In the genomic region with DNA sequence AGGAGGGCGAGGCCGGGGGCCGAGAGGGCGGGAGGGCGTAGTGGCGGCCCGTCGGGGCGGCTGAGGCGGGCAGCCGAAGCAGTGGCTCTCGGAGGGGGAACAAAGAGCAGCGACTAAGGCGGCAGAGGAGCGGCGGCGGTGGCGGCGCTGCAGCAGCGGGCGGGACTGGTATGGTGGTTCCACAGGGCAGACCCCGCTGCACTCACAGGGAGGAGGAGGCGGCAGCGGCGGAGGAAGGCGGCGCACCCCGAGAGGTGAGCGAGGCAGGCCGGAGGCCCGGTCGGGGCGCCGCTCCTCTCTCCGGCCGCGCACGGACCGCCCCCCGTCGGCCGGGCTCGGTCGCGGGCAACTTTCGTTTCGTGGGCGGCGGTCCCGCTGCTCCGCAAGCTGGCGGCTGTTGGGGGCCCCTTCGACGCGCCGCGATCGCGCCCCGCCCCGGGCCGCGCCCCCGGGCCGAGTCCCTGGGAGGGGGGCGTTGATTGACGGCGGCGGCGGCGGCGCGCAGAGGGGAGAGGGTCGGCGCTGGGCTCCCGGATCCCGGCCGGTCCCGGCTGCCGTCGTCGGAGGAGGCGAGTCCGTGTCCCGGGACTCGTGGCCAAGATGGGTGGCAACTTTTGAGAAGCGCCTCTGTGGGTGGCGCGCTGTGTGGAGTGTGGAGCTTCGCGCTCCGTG, we compare ENCODE assay signal across 8 cellular contexts. TPM values are rescaled to one million over a fixed set of nuclear protein-coding genes. Genes with fewer than 3 reads are reported as not detected.
DNase-seq lines count a peak whose midpoint lies in the region; ATAC-seq and TF ChIP-seq lines count a peak whose summit lies in the region.

No MANE protein-coding gene starts in this region.

- H3K9me3 ChIP-seq in T-helper 17 cell (ENCODE audit: control insufficient read depth, low read length, poor library complexity, severe bottlenecking): no peaks in the 10 kb centered on the region
- H3K9me3 ChIP-seq in breast epithelium: no peaks in the 10 kb centered on the region

- H3K36me3 Mint-ChIP-seq in T-helper 17 cell (ENCODE audit: low read depth): peaks cover 8% of the 10 kb centered on the region

- H3K4me3 Mint-ChIP-seq in T-helper 17 cell: peak overlapping the region; percentile 98

- peaks cover 25% of the 10 kb centered on the region for H3K4me1 Mint-ChIP-seq in T-helper 17 cell

- intact Hi-C loops in breast epithelium (cut with DNase I; ENCODE audit: low total_unique reads): no loop called here

- H3K36me3 ChIP-seq in breast epithelium: no peaks in the 10 kb centered on the region

- peak overlapping the region; percentile 89 to 93 for H3K27ac ChIP-seq in breast epithelium

- ATAC-seq in GM18907 (IDR thresholded peaks at IDR 0.05; ENCODE audit: unreplicated experiment) (peak; percentile 38), HG03108 (IDR thresholded peaks at IDR 0.05; ENCODE audit: unreplicated experiment) (peak; percentile 29), T-helper 17 cell (peak; percentile 63)

- H3K4me3 ChIP-seq in AG10803 (ENCODE audit: low read length) (peak overlapping the region; percentile 76), breast epithelium (peak overlapping the region; percentile 69 to 84 (median 78))

- TF ChIP-seq POLR2A in breast epithelium (IDR thresholded peaks at IDR 0.05): no peak

- no peaks in the 10 kb centered on the region for H3K27me3 Mint-ChIP-seq in T-helper 17 cell

- H3K27ac Mint-ChIP-seq in T-helper 17 cell: peak overlapping the region; percentile 92

- no peaks in the 10 kb centered on the region for H3K27me3 ChIP-seq in breast epithelium

- peaks cover 0 to 14% of the 10 kb centered on the region in 2 donors for H3K4me1 ChIP-seq in breast epithelium

- peak; percentile 26 for DNase-seq in AG10803 (ENCODE audit: low read depth)
- peak in 2 of 3 donors; percentile 49 to 55 for DNase-seq in T-helper 17 cell
- DNase-seq in breast epithelium (ENCODE audit: low spot score in 2 of 2): peak; percentile 26 to 54
- DNase-seq in iris pigment epithelial cell (ENCODE audit: low read depth): peak; percentile 32
- peak; percentile 6 to 14 for DNase-seq in stimulated activated CD4-positive, alpha-beta T cell treated with anti-CD3 and anti-CD28 coated beads, Interleukin-12 subunit alpha, Interleukin-12 subunit beta, amount 100 ng/mL, for 24 hours (ENCODE audit: low read depth in 2 of 2)
- no peak for DNase-seq in amniotic stem cell (lab: John Stamatoyannopoulos, UW)

- TF ChIP-seq CTCF in AG10803 (conservative IDR thresholded peaks at IDR 0.05; ENCODE audit: low read length): no peak
- TF ChIP-seq CTCF in breast epithelium (IDR thresholded peaks at IDR 0.05): no peak

RNA-seq across cellular contexts. Expression of a gene that starts 0.5 kb away (rescaled TPM):
- total RNA-seq in T-helper 17 cell (10 to 100 TPM; 19.0 to 22.0 TPM), breast epithelium (10 to 100 TPM in 2 of 3 donors, 1 to 10 TPM in 1; 9.8 to 26.2 (median 19.0) TPM)
